Comparison of ENCODE assay signal across 11 cellular contexts in the genomic region with DNA sequence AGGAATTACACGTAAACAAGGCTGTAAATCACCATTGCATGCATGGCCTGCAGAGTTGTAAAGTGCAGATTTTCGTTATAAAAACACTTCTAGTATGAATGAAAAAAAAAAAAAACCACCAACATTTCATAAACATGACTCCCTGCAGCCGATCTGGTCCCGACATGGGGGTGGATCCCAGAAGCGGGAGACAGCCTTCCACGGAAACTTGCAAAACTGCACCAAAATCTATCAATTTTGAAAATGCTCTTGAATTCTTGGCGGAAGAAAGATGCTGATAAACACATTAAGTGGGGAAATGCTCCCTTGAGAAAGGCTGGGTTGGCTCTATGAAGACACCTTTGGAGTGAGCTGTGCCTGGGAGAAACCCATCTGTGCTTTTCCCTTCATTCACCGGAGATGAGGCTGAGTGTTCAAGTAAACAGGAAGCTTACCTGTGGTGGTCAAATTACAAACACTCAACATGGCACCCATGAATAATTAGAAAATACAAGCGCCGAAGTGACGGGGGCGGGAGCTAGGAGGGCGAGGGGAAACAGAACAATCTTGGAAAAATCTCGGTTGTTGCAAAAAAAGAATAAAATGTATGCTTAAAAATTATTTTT. TPM values are rescaled to one million over a fixed set of nuclear protein-coding genes. Genes with fewer than 3 reads are reported as not detected.
A peak's percentile ranks its signal among the peaks of the same experiment; 100 is the strongest.
DNase-seq lines count a peak whose midpoint lies in the region; ATAC-seq, FAIRE-seq and TF ChIP-seq lines count a peak whose summit lies in the region.
"Had no signal": no experiment of that assay in that cellular context is flagged by ENCODE, and none has a peak within 500 bp of the region (broad histone marks: within the 10 kb centered on the region; RNA-seq: fewer than 3 reads in every experiment).

No MANE protein-coding gene starts in this region.

- TF ChIP-seq CTCF in H1 (IDR thresholded peaks at IDR 0.05; ENCODE audit: control extremely low read depth in 1 of 3, insufficient read depth in 1 of 3, low read depth in 1 of 3, low read length in 3 of 3): no peak
- no peak for TF ChIP-seq CTCF in neural progenitor cell (IDR thresholded peaks at IDR 0.05)

- H3K79me1 ChIP-seq in H1 (ENCODE audit: low read depth, low read length): no peaks in the 10 kb centered on the region; the same call in 1 of the 2 replicates

- H2BK15ac ChIP-seq in H1 (ENCODE audit: low read length): no peak overlapping the region

- H3K4me1 Mint-ChIP-seq in neural progenitor cell: peaks cover 15% of the 10 kb centered on the region

- peak overlapping the region; percentile 82 for H3K27ac ChIP-seq in H1 (ENCODE audit: low read depth, low read length)
- no peak overlapping the region for H3K27ac ChIP-seq in neural progenitor cell
- H3K27ac ChIP-seq: 22Rv1 had no signal

- FAIRE-seq in H1 (lab: Jason Lieb, UNC): peak; percentile 58

- peak overlapping the region; percentile 85 to 91 for H3K4me2 ChIP-seq in H1 (ENCODE audit: insufficient read depth in 1 of 2, low read depth in 2 of 2, low read length in 2 of 2)
- H3K4me2 ChIP-seq in neural progenitor cell: peak overlapping the region; percentile 82

- peak overlapping the region; percentile 24 for H2BK120ac ChIP-seq in H1 (replicated peaks; ENCODE audit: low read depth, low read length)

- peak overlapping the region; percentile 44 for H3K4ac ChIP-seq in H1 (replicated peaks; ENCODE audit: insufficient read length, low read depth, low read length)

- no peak overlapping the region; the same call in 1 of the 2 replicates for H2AK5ac ChIP-seq in H1 (ENCODE audit: low read depth, low read length)

- H3F3A ChIP-seq in neural progenitor cell (ENCODE audit: low read depth): peaks cover 6% of the 10 kb centered on the region

- H3K9me3 ChIP-seq in H1 (ENCODE audit: insufficient read depth in 2 of 2, low read depth in 1 of 2, low read length in 1 of 2) (no peaks in the 10 kb centered on the region), neural progenitor cell (ENCODE audit: low read depth) (no peaks in the 10 kb centered on the region)

- H3K36me3 ChIP-seq in H1 (ENCODE audit: control insufficient read depth in 2 of 4, insufficient read depth in 4 of 4, low read length in 3 of 4) (no peaks in the 10 kb centered on the region), neural progenitor cell (no peaks in the 10 kb centered on the region)

- H4K5ac ChIP-seq in H1 (ENCODE audit: insufficient read length, low read depth, low read length): no peak overlapping the region

- no peak overlapping the region for H3K23ac ChIP-seq in H1 (ENCODE audit: insufficient read length)

- TF ChIP-seq RAD21 in H1 (IDR thresholded peaks at IDR 0.05 in 1 of 2, conservative IDR thresholded peaks at IDR 0.05 in 1 of 2; ENCODE audit: low read depth in 2 of 2, low read length in 2 of 2): no peak

- peaks cover 3% of the 10 kb centered on the region for H3K36me3 Mint-ChIP-seq in neural progenitor cell

- H3K14ac ChIP-seq in H1 (ENCODE audit: insufficient read length): no peak overlapping the region

- H4K91ac ChIP-seq in H1 (replicated peaks; ENCODE audit: insufficient read length, low read length): peak overlapping the region; percentile 83

- H3K9me3 Mint-ChIP-seq in neural progenitor cell: peaks cover 14% of the 10 kb centered on the region

- peak overlapping the region; percentile 55; the same call in 1 of the 2 replicates for H2BK5ac ChIP-seq in H1 (ENCODE audit: low read depth, low read length)

- POLR2A ChIA-PET in H1 (lab: Charles Lee; ENCODE audit: partially characterized antibody): interaction anchor here (0.7 to 1.5 kb wide), 5 partner anchors 10 to 617 kb away, joined by 3 to 5 read pairs (median 4); a partner anchor contains a TSS

- peak in 1 of 2 experiments; percentile 14; a peak in 1 of 3 replicates for TF ChIP-seq EP300 in H1 (IDR thresholded peaks at IDR 0.05; ENCODE audit: borderline replicate concordance in 1 of 2, low read depth in 2 of 2, low read length in 2 of 2)

- WGBS in H1 (ENCODE audit: extremely low coverage in 1 of 2, insufficient coverage in 1 of 2, insufficient read length in 1 of 2, insufficient replicate concordance in 2 of 2, low coverage in 1 of 2, low lambda C conversion rate in 2 of 2, missing lambda C conversion rate in 1 of 2), 2 experiments: 2% methylated on average over 14 of the region's 14 CpGs; no CpG with 5 or more reads in 1 of the 2 experiments

- H3K4me1 ChIP-seq in H1 (replicated peaks in 1 of 4; ENCODE audit: control insufficient read depth in 3 of 4, insufficient read depth in 4 of 4, low read length in 3 of 4): peaks cover 0 to 4% (median 1%) of the 10 kb centered on the region in 4 experiments; a peak in 2 of 7 replicates
- peaks cover 3% of the 10 kb centered on the region for H3K4me1 ChIP-seq in neural progenitor cell

- H2AFZ ChIP-seq in H1 (ENCODE audit: low read length) (no peak overlapping the region), neural progenitor cell (replicated peaks) (no peak overlapping the region)

- H3K4me3 ChIP-seq in H1 (ENCODE audit: extremely low read depth in 1 of 4, insufficient read depth in 2 of 4, low read depth in 3 of 4, low read length in 4 of 4) (peak overlapping the region; percentile 48 to 79 (median 76)), neural progenitor cell (peak overlapping the region; percentile 47)

- H3K27me3 ChIP-seq in H1 (replicated peaks in 1 of 4; ENCODE audit: control insufficient read depth in 3 of 4, extremely low read depth in 1 of 4, insufficient read depth in 3 of 4, low read length in 3 of 4) (peaks cover 1 to 19% (median 16%) of the 10 kb centered on the region in 4 experiments), neural progenitor cell (peaks cover 71% of the 10 kb centered on the region)

- CTCF ChIA-PET in H1 (lab: Charles Lee; ENCODE audit: partially characterized antibody): interaction anchor here (0.6 to 0.9 kb wide), 3 partner anchors 31 to 1233 kb away, joined by 3 read pairs; no protein-coding TSS in a partner anchor

- no peaks in the 10 kb centered on the region for H3K79me2 ChIP-seq in H1 (ENCODE audit: control insufficient read depth in 1 of 2, insufficient read depth in 2 of 2, low read length in 2 of 2)
- H3K79me2 ChIP-seq in neural progenitor cell (ENCODE audit: low read depth): no peaks in the 10 kb centered on the region

- H3K56ac ChIP-seq in H1 (replicated peaks; ENCODE audit: insufficient read length, low read depth, low read length): peak overlapping the region; percentile 34

- peak overlapping the region; percentile 44 for H2BK12ac ChIP-seq in H1 (ENCODE audit: low read depth, low read length)

- ATAC-seq in GM19328 (IDR thresholded peaks at IDR 0.05; ENCODE audit: unreplicated experiment) (no peak), GM21786 (IDR thresholded peaks at IDR 0.05; ENCODE audit: unreplicated experiment) (no peak)

- H2BK20ac ChIP-seq in H1 (ENCODE audit: low read length): no peak overlapping the region

- H3K27me3 Mint-ChIP-seq in neural progenitor cell (ENCODE audit: insufficient read depth, low read depth): peaks cover 45% of the 10 kb centered on the region

- peak overlapping the region; percentile 83 for H3K4me3 Mint-ChIP-seq in neural progenitor cell

- peak overlapping the region; percentile 31 to 80 (median 75) for H3K9ac ChIP-seq in H1 (replicated peaks in 1 of 4; ENCODE audit: extremely low read depth in 1 of 4, low read depth in 3 of 4, low read length in 3 of 4)
- no peak overlapping the region for H3K9ac ChIP-seq in neural progenitor cell

- peaks cover 12% of the 10 kb centered on the region; the same call in 1 of the 2 replicates for H3K23me2 ChIP-seq in H1 (ENCODE audit: low read depth, low read length)

- TF ChIP-seq POLR2A in H1 (IDR thresholded peaks at IDR 0.05; ENCODE audit: control extremely low read depth in 1 of 2, low read depth in 2 of 2, low read length in 2 of 2): peak; percentile 73 to 87

- no peak overlapping the region for H3K27ac Mint-ChIP-seq in neural progenitor cell

- peak in 2 of 3 experiments; percentile 65 to 88 for DNase-seq in NCI-H1417 (lab: John Stamatoyannopoulos, UW)
- DNase-seq in NCI-H1417 treated with DMSO at 0.1 percent for 48 hours (lab: John Stamatoyannopoulos, UW): no peak
- DNase-seq in NCI-H2107 treated with DMSO at 0.1 percent for 48 hours (lab: John Stamatoyannopoulos, UW; ENCODE audit: unreplicated experiment): peak; percentile 81
- no peak for DNase-seq in H1 (ENCODE audit: low read depth in 1 of 2, low spot score in 2 of 2)
- DNase-seq in neural progenitor cell (ENCODE audit: low spot score): peak; percentile 18
- DNase-seq in RPMI8226: no peak
- DNase-seq: Right ventricle myocardium superior had no signal

- peak overlapping the region; percentile 45; the same call in 1 of the 2 replicates for H4K8ac ChIP-seq in H1 (ENCODE audit: extremely low read depth, insufficient read depth, low read length)

- no peak overlapping the region for H3K18ac ChIP-seq in H1 (ENCODE audit: extremely low read depth, low read length)

- H4K20me1 ChIP-seq in H1 (replicated peaks in 1 of 2; ENCODE audit: control insufficient read depth in 1 of 2, insufficient read depth in 2 of 2, low read length in 2 of 2): peaks cover 0 to 3% of the 10 kb centered on the region in 2 experiments
- peaks cover 21% of the 10 kb centered on the region for H4K20me1 ChIP-seq in neural progenitor cell (ENCODE audit: low read depth)

TF ChIP-seq in H1, 55 proteins besides CTCF, POLR2A, EP300 and RAD21 (continues in another document):
- TF ChIP-seq BACH1 (IDR thresholded peaks at IDR 0.05; ENCODE audit: low read length) (no peak; the same call in 1 of the 2 replicates), JUN (IDR thresholded peaks at IDR 0.05; ENCODE audit: low read depth, low read length) (no peak), KDM5A (IDR thresholded peaks at IDR 0.05; ENCODE audit: low read length) (no peak), SIX5 (IDR thresholded peaks at IDR 0.05; ENCODE audit: low read depth, low read length) (no peak), SP1 (IDR thresholded peaks at IDR 0.05; ENCODE audit: low read depth, low read length) (peak; percentile 62; the same call in 1 of the 2 replicates), TCF12 (IDR thresholded peaks at IDR 0.05; ENCODE audit: low read depth, low read length) (peak; percentile 56; the same call in 1 of the 2 replicates), ASH2L (IDR thresholded peaks at IDR 0.05; ENCODE audit: low read length) (peak; percentile 40), BRCA1 (IDR thresholded peaks at IDR 0.05; ENCODE audit: low read depth, low read length) (no peak), ZNF274 (IDR thresholded peaks at IDR 0.05; ENCODE audit: borderline replicate concordance, extremely low read depth, low read length) (no peak)

RNA-seq across cellular contexts. Expression of a gene that starts 0.8 kb away (rescaled TPM):
- not detected in 2 replicates for total RNA-seq in H1 (2021; fragmentation: NEBNext Ultra II Directional; extraction: Animal tissue kit (Norgen Biotek cat#: 25700))
- polyA plus RNA-seq in H1 (2011; rRNA removed): not detected in 2 replicates
- polyA plus RNA-seq in H1 (2011; cell fraction: cytosol; rRNA removed): not detected
- not detected for polyA plus RNA-seq in H1 (2011; cell fraction: nucleus; rRNA removed)
- polyA plus RNA-seq in H1 (2012, experiment 1 of 2): not detected in 4 replicates
- polyA plus RNA-seq in H1 (2012, experiment 2 of 2): not detected
- not detected for polyA plus RNA-seq in H1 (2013, experiment 1 of 2)
- polyA plus RNA-seq in H1 (2013, experiment 2 of 2): not detected
- polyA minus RNA-seq in H1 (2011; rRNA and poly(A)+ RNA removed): not detected in 2 replicates
- polyA minus RNA-seq in H1 (2011; cell fraction: cytosol; rRNA and poly(A)+ RNA removed): not detected
- not detected for polyA minus RNA-seq in H1 (2011; cell fraction: nucleus; rRNA and poly(A)+ RNA removed)
- total RNA-seq in neural progenitor cell (ENCODE audit: low replicate concordance): not detected in 2 replicates
- total RNA-seq: left ventricle myocardium superior, Right ventricle myocardium superior had no signal

Comparison
In these comparisons a context has a peak if more than half of its experiments do, and no peak if none do; other contexts are left out.
1. DNase-seq: peak in NCI-H1417 (2 of 3), NCI-H2107 treated with DMSO at 0.1 percent for 48 hours (single experiment) and neural progenitor cell (single experiment); none in NCI-H1417 treated with DMSO at 0.1 percent for 48 hours (single experiment), H1 (0 of 2) and RPMI8226 (single experiment).